ENCODE assay signal across 20 cellular contexts in the genomic region with DNA sequence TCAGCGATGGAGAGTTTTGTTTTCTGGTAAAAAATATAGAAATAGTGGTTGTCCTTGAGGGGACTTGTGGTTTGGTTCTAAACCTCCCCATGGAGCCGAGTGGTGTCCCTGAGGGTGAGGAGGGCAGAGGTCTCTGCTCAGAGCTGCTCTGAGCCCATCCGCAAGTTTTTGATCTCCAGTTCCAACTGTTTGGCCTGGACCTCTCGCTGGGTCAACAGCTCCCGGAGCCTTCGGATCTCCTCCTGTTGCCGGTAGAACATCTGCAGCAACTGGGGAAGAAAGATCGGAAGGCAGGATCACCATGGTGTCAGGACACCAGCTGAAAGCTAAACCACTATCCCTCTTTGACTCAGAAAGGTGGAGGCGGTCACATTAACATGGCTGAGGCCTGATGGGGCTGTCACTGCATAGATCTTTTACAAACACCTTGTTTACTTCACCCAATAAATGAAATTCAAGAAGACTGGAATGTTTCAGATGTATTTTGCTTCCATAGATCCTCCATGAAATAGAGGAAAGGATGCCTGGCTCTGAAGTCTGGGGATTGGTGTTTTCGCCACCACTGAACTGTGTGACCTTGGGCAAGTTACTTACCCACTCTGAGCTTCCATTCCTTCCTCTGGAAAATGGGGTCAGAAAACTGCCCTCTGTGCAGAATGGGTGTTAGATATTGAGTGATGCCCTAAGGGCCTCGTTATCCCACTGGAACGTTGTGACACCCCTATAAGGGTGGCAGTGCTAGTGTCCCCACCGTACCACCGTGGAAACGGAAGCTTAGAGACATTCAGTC.
"Had no signal": no experiment of that assay in that cellular context is flagged by ENCODE, and none has a peak within 500 bp of the region (broad histone marks: within the 10 kb centered on the region; RNA-seq: fewer than 3 reads in every experiment).

No MANE protein-coding gene starts in this region.

- FAIRE-seq: colon, endothelial cell of umbilical vein had no signal

- H3K9me3 Mint-ChIP-seq: endodermal cell; mesothelial cell of epicardium; nephron; stimulated activated naive B cell treated with anti-CD40 and anti-IgM and Interleukin-4, amounts not matched to agents 10 μg/mL and 1 μg/mL and 100 μg/mL, for 72 hours; stimulated activated naive CD8-positive, alpha-beta T cell treated with anti-CD3 and anti-CD28 coated beads, Interleukin-15, amount 100 ng/mL, for 72 hours had no signal

- H3K4me2 ChIP-seq: hepatocyte had no signal

- H3K36me3 Mint-ChIP-seq: stimulated activated naive B cell treated with anti-CD40 and anti-IgM and Interleukin-4, amounts not matched to agents 10 μg/mL and 1 μg/mL and 100 μg/mL, for 72 hours had no signal

- H3K27ac ChIP-seq: hepatocyte, psoas muscle, testis, transverse colon had no signal

- H3K27me3 Mint-ChIP-seq: stimulated activated naive B cell treated with anti-CD40 and anti-IgM and Interleukin-4, amounts not matched to agents 10 μg/mL and 1 μg/mL and 100 μg/mL, for 72 hours; stimulated activated naive CD8-positive, alpha-beta T cell treated with anti-CD3 and anti-CD28 coated beads, Interleukin-15, amount 100 ng/mL, for 72 hours had no signal

- DNase-seq: effector CD4-positive, alpha-beta T cell; endodermal cell; erythroblast; foreskin melanocyte; head of caudate nucleus; kidney glomerular epithelial cell; psoas muscle; retina; stimulated activated CD4-positive, alpha-beta T cell treated with anti-CD3 and anti-CD28 coated beads, Interleukin-2, amount 100 ng/mL, for 24 hours; stimulated activated CD4-positive, alpha-beta T cell treated with anti-CD3 and anti-CD28 coated beads, Interleukin-4, amount 100 ng/mL, for 4 hours; stimulated activated naive B cell treated with anti-CD40 and anti-IgM and Interleukin-4, amounts not matched to agents 10 μg/mL and 1 μg/mL and 100 μg/mL, for 72 hours; stimulated activated naive CD8-positive, alpha-beta T cell treated with anti-CD3 and anti-CD28 coated beads, Interleukin-15, amount 100 ng/mL, for 72 hours; testis; transverse colon had no signal

- H3K36me3 ChIP-seq: transverse colon had no signal

- H3K4me1 ChIP-seq: psoas muscle, testis had no signal

- H3K27ac Mint-ChIP-seq: endodermal cell; mesothelial cell of epicardium; nephron; stimulated activated naive B cell treated with anti-CD40 and anti-IgM and Interleukin-4, amounts not matched to agents 10 μg/mL and 1 μg/mL and 100 μg/mL, for 72 hours had no signal

- H3K27me3 ChIP-seq: hepatocyte, testis, transverse colon had no signal

- H3K9me3 ChIP-seq: psoas muscle, testis, transverse colon had no signal

- ATAC-seq: psoas muscle; sciatic nerve; stimulated activated naive B cell treated with anti-CD40 and anti-IgM and Interleukin-4, amounts not matched to agents 10 μg/mL and 1 μg/mL and 100 μg/mL, for 72 hours; stimulated activated naive CD8-positive, alpha-beta T cell treated with anti-CD3 and anti-CD28 coated beads, Interleukin-15, amount 100 ng/mL, for 72 hours had no signal

- H2AFZ ChIP-seq: hepatocyte had no signal

- H3K4me3 ChIP-seq: hepatocyte, psoas muscle, testis, transverse colon had no signal

- H3K4me3 Mint-ChIP-seq: endodermal cell; mesothelial cell of epicardium; nephron; stimulated activated naive B cell treated with anti-CD40 and anti-IgM and Interleukin-4, amounts not matched to agents 10 μg/mL and 1 μg/mL and 100 μg/mL, for 72 hours; stimulated activated naive CD8-positive, alpha-beta T cell treated with anti-CD3 and anti-CD28 coated beads, Interleukin-15, amount 100 ng/mL, for 72 hours had no signal

- H3K79me2 ChIP-seq: hepatocyte had no signal

- H3K4me1 Mint-ChIP-seq: endodermal cell had no signal
